ENCODE assay signal across 16 cellular contexts in the genomic region with DNA sequence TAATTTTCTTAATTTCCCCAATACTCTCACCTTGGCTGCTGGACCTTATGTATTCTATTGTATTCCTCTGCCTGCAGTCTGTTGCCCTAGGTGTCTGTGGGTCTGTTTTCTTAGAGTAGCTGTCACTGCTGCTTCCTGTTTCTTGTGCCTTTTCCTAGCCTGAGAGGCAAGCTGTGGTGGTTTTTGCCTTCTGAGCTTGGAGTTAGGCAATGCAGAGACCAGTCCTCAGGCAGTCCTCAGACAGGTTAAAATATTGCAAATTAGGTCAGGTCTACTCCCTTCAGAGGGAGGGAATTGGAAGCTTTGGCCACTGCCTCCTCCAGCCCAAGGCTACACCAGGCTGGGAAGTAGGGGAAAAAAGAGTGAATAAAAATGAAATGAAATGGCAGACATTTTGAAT.
DNase-seq lines count a peak whose midpoint lies in the region; ATAC-seq, FAIRE-seq and TF ChIP-seq lines count a peak whose summit lies in the region.
"Had no signal": no experiment of that assay in that cellular context is flagged by ENCODE, and none has a peak within 500 bp of the region (broad histone marks: within the 10 kb centered on the region; RNA-seq: fewer than 3 reads in every experiment).

No MANE protein-coding gene starts in this region.

- ATAC-seq in HG03025 (IDR thresholded peaks at IDR 0.05; ENCODE audit: low FRiP score, unreplicated experiment) = no peak
- ATAC-seq: activated CD8-positive, alpha-beta memory T cell treated with anti-CD3 and anti-CD28 coated beads, Interleukin-2, amount 10 ng/mL, durations not matched to agents 7 days and 5 days; gastroesophageal sphincter had no signal

- peaks cover 0 to 20% (median 5%) of the 10 kb centered on the region in 8 donors for H3K9me3 Mint-ChIP-seq in CD4-positive, alpha-beta memory T cell
- H3K9me3 Mint-ChIP-seq in endodermal cell = peaks cover 35% of the 10 kb centered on the region

- peak overlapping the region; percentile 14 to 91 (median 86) for H3K27ac Mint-ChIP-seq in CD4-positive, alpha-beta memory T cell
- peak overlapping the region; percentile 38 for H3K27ac Mint-ChIP-seq in endodermal cell
- H3K27ac Mint-ChIP-seq: activated CD8-positive, alpha-beta memory T cell treated with anti-CD3 and anti-CD28 coated beads, Interleukin-2, amount 10 ng/mL, durations not matched to agents 7 days and 5 days had no signal

- H3K27ac ChIP-seq in CD4-positive, alpha-beta memory T cell (ENCODE audit: low read depth, low read length) = no peak overlapping the region
- H3K27ac ChIP-seq in endodermal cell (ENCODE audit: low read depth, low read length) = no peak overlapping the region
- H3K27ac ChIP-seq: C4-2B, gastroesophageal sphincter, suprapubic skin had no signal

- H3K27me3 Mint-ChIP-seq in CD4-positive, alpha-beta memory T cell = peaks cover 0 to 2% of the 10 kb centered on the region in 2 donors
- H3K27me3 Mint-ChIP-seq in endodermal cell (ENCODE audit: insufficient read depth) = no peaks in the 10 kb centered on the region

- H3K36me3 ChIP-seq in CD4-positive, alpha-beta memory T cell (ENCODE audit: insufficient read depth, low read length) = no peaks in the 10 kb centered on the region
- no peaks in the 10 kb centered on the region for H3K36me3 ChIP-seq in endodermal cell (ENCODE audit: control insufficient read depth, insufficient read depth, low read length)
- H3K36me3 ChIP-seq: gastroesophageal sphincter, suprapubic skin had no signal

- peaks cover 9 to 15% (median 13%) of the 10 kb centered on the region in 4 donors for H3K4me1 Mint-ChIP-seq in CD4-positive, alpha-beta memory T cell
- H3K4me1 Mint-ChIP-seq in endodermal cell = no peaks in the 10 kb centered on the region

- CTCF ChIA-PET in CD4-positive, alpha-beta memory T cell (lab: Charles Lee; ENCODE audit: partially characterized antibody) = interaction anchor here (1.0 to 2.3 kb wide), 5 partner anchors 20 to 137 kb away, joined by 3 to 7 read pairs (median 3); no protein-coding TSS in a partner anchor

- H3K9me3 ChIP-seq in CD4-positive, alpha-beta memory T cell (ENCODE audit: control insufficient read depth in 1 of 2, low read length in 2 of 2) = no peaks in the 10 kb centered on the region
- peaks cover 16% of the 10 kb centered on the region for H3K9me3 ChIP-seq in endodermal cell (ENCODE audit: control insufficient read depth, low read length)
- H3K9me3 ChIP-seq: suprapubic skin had no signal

- POLR2A ChIA-PET in CD4-positive, alpha-beta memory T cell (lab: Charles Lee; ENCODE audit: partially characterized antibody) = interaction anchor here (0.7 to 1.7 kb wide), 5 partner anchors 19 to 134 kb away, joined by 3 to 8 read pairs (median 3); no protein-coding TSS in a partner anchor

- intact Hi-C loops in CD4-positive, alpha-beta memory T cell (cut with micrococcal nuclease) = no loop called here

- H3K36me3 Mint-ChIP-seq in CD4-positive, alpha-beta memory T cell = peaks cover 7 to 15% of the 10 kb centered on the region in 2 donors
- H3K36me3 Mint-ChIP-seq in endodermal cell (ENCODE audit: low read depth) = peaks cover 10% of the 10 kb centered on the region

- peak; percentile 85 to 87 for DNase-seq in AML-193 (lab: John Stamatoyannopoulos, UW)
- peak in 3 of 5 donors; percentile 4 to 10 (median 9) for DNase-seq in CD4-positive, alpha-beta memory T cell
- peak; percentile 82 for DNase-seq in SKM-1 treated with dmso at 0.1 percent for 144 hours (lab: John Stamatoyannopoulos, UW; ENCODE audit: unreplicated experiment)
- DNase-seq in endodermal cell = peak; percentile 28
- DNase-seq in D721Med (ENCODE audit: insufficient read length, low spot score) = no peak
- no peak for DNase-seq in NCI-H1048 (lab: John Stamatoyannopoulos, UW)
- no peak for DNase-seq in SHP77 treated with DMSO at 0.1 percent for 48 hours (lab: John Stamatoyannopoulos, UW)
- DNase-seq: activated CD8-positive, alpha-beta memory T cell treated with anti-CD3 and anti-CD28 coated beads, Interleukin-2, amount 10 ng/mL, durations not matched to agents 7 days and 5 days; effector CD8-positive, alpha-beta T cell; kidney glomerular epithelial cell; NCI-H2029 had no signal

- H3K27me3 ChIP-seq in CD4-positive, alpha-beta memory T cell (ENCODE audit: insufficient read depth, low read length) = no peaks in the 10 kb centered on the region
- no peaks in the 10 kb centered on the region for H3K27me3 ChIP-seq in endodermal cell (ENCODE audit: control insufficient read depth, insufficient read depth, low read length, poor library complexity, severe bottlenecking)
- H3K27me3 ChIP-seq: gastroesophageal sphincter, suprapubic skin had no signal

- no peak for FAIRE-seq in D721Med (lab: Jason Lieb, UNC)

- peaks cover 13% of the 10 kb centered on the region for H3K4me1 ChIP-seq in CD4-positive, alpha-beta memory T cell (ENCODE audit: insufficient read depth, low read length)
- no peaks in the 10 kb centered on the region for H3K4me1 ChIP-seq in endodermal cell (ENCODE audit: control insufficient read depth, insufficient read depth, low read length)
- H3K4me1 ChIP-seq: gastroesophageal sphincter had no signal

- no peak overlapping the region for H3K9ac ChIP-seq in endodermal cell (ENCODE audit: extremely low read depth, low read length, poor library complexity, severe bottlenecking)

- no peak for TF ChIP-seq CTCF in endodermal cell (conservative IDR thresholded peaks at IDR 0.05)
- no peak for TF ChIP-seq CTCF in D721Med (IDR thresholded peaks at IDR 0.05; ENCODE audit: insufficient read depth, missing control alignments)

- no peak overlapping the region for H3K4me3 ChIP-seq in CD4-positive, alpha-beta memory T cell (ENCODE audit: low read length in 2 of 2)
- no peak overlapping the region for H3K4me3 ChIP-seq in endodermal cell (ENCODE audit: low read length)
- H3K4me3 ChIP-seq: gastroesophageal sphincter, suprapubic skin had no signal

- peak overlapping the region in 3 of 8 donors; percentile 29 to 56 (median 35) for H3K4me3 Mint-ChIP-seq in CD4-positive, alpha-beta memory T cell
- H3K4me3 Mint-ChIP-seq in endodermal cell = no peak overlapping the region
- H3K4me3 Mint-ChIP-seq: activated CD8-positive, alpha-beta memory T cell treated with anti-CD3 and anti-CD28 coated beads, Interleukin-2, amount 10 ng/mL, durations not matched to agents 7 days and 5 days; neural crest cell had no signal

Comparison
In these comparisons a context has a peak if more than half of its experiments do, and no peak if none do; other contexts are left out.
1. DNase-seq: peak in AML-193 (2 of 2), CD4-positive, alpha-beta memory T cell (3 of 5), SKM-1 treated with dmso at 0.1 percent for 144 hours (single experiment) and endodermal cell (single experiment); none in D721Med (single experiment), NCI-H1048 (single experiment) and SHP77 treated with DMSO at 0.1 percent for 48 hours (single experiment).